17 cellular contexts compared by ENCODE assay signal in the genomic region with DNA sequence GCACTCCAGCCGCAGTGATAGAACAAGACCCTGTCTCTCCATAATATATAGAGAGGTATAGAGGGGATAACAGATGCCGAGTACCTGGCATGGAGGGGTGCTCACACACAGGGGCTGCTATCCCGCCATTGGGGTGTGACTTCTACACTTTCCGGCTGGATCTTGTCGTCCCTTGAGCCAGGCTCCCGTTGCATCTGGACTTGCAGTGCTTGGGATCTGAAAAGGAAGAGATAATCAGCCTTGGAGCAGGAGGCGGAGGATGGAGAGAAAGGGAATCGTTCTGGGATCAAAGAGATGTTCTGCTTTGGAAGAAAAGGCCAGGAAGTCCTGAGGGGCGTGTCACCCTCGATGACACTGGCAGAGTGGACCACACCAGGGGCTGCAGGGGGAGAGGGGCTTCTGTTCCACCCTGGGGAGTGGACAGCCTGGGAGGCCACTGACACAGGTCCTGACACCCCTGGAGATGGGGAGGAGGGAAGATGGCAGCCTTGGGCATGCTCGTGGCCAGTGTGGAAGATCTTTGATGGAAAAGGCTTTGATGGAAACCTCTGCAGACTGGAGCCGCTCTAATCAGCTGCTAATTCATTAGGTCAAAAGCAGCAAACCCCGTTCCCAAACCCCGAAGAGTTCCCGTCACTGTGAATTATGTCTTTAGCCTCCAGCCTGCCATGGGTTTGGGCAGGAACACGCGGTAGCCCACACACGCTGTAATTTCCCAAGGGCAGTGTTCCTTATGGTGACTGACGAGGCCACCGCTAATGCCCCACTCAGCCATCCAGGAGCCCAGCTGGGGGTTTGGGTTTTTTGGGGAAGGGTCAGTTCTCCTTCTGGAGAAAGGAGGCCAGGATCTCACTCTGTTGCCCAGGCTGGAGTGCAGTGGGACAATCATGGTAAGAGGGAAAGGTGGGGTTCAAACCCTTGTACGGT.
A peak's percentile ranks its signal among the peaks of the same experiment; 100 is the strongest.
DNase-seq lines count a peak whose midpoint lies in the region; ATAC-seq and TF ChIP-seq lines count a peak whose summit lies in the region.
"Had no signal": no experiment of that assay in that cellular context is flagged by ENCODE, and none has a peak within 500 bp of the region (broad histone marks: within the 10 kb centered on the region; RNA-seq: fewer than 3 reads in every experiment).

No MANE protein-coding gene starts in this region.

- ATAC-seq in CD4-positive, alpha-beta T cell (ENCODE audit: poor library complexity), result no peak
- no peak for ATAC-seq in activated naive CD8-positive, alpha-beta T cell treated with anti-CD3 and anti-CD28 coated beads, Interleukin-2, amount 10 ng/mL, durations not matched to agents 7 days and 5 days (ENCODE audit: low read depth)
- ATAC-seq in HG03139 (IDR thresholded peaks at IDR 0.05; ENCODE audit: unreplicated experiment) (no peak), GM21786 (IDR thresholded peaks at IDR 0.05; ENCODE audit: unreplicated experiment) (no peak), GM21526 (IDR thresholded peaks at IDR 0.05; ENCODE audit: low FRiP score, unreplicated experiment) (no peak)
- ATAC-seq: esophagus mucosa had no signal

- peaks cover 16% of the 10 kb centered on the region for H3K36me3 ChIP-seq in PC-9 (ENCODE audit: low read depth)
- no peaks in the 10 kb centered on the region for H3K36me3 ChIP-seq in neuronal stem cell (replicated peaks in 1 of 2; ENCODE audit: control insufficient read depth in 2 of 2, insufficient read depth in 2 of 2, low read length in 2 of 2)
- H3K36me3 ChIP-seq: HAP-1, vagina had no signal

- no peaks in the 10 kb centered on the region for H4K20me1 ChIP-seq in PC-9 (ENCODE audit: insufficient read depth)

- no peaks in the 10 kb centered on the region for H3K9me3 Mint-ChIP-seq in CD4-positive, alpha-beta T cell
- H3K9me3 Mint-ChIP-seq in activated naive CD8-positive, alpha-beta T cell treated with anti-CD3 and anti-CD28 coated beads, Interleukin-2, amount 10 ng/mL, durations not matched to agents 7 days and 5 days, result no peaks in the 10 kb centered on the region

- no peaks in the 10 kb centered on the region for H3K27me3 ChIP-seq in CD4-positive, alpha-beta T cell (ENCODE audit: control insufficient read depth, insufficient read depth, low read length)
- no peaks in the 10 kb centered on the region for H3K27me3 ChIP-seq in PC-9 (ENCODE audit: insufficient read depth, low read depth)
- no peaks in the 10 kb centered on the region for H3K27me3 ChIP-seq in neuronal stem cell (ENCODE audit: control insufficient read depth in 3 of 3, insufficient read depth in 3 of 3, low read depth in 1 of 3, low read length in 3 of 3)
- H3K27me3 ChIP-seq: vagina had no signal

- no peaks in the 10 kb centered on the region for H3K27me3 Mint-ChIP-seq in CD4-positive, alpha-beta T cell
- H3K27me3 Mint-ChIP-seq in activated naive CD8-positive, alpha-beta T cell treated with anti-CD3 and anti-CD28 coated beads, Interleukin-2, amount 10 ng/mL, durations not matched to agents 7 days and 5 days, result no peaks in the 10 kb centered on the region

- H3K27ac Mint-ChIP-seq in CD4-positive, alpha-beta T cell, result peak overlapping the region; percentile 82
- peak overlapping the region; percentile 87 for H3K27ac Mint-ChIP-seq in activated naive CD8-positive, alpha-beta T cell treated with anti-CD3 and anti-CD28 coated beads, Interleukin-2, amount 10 ng/mL, durations not matched to agents 7 days and 5 days
- H3K27ac Mint-ChIP-seq: mesothelial cell of epicardium had no signal

- peak overlapping the region; percentile 57 for H3K18ac ChIP-seq in neuronal stem cell (ENCODE audit: low read length)

- H3K9me2 ChIP-seq in PC-9 (ENCODE audit: insufficient read depth), result no peaks in the 10 kb centered on the region

- H3K23ac ChIP-seq in neuronal stem cell (ENCODE audit: low read depth, low read length, poor library complexity), result no peak overlapping the region

- no peak overlapping the region for H3K27ac ChIP-seq in CD4-positive, alpha-beta T cell (ENCODE audit: low read depth, low read length)
- H3K27ac ChIP-seq in PC-9 (peak overlapping the region; percentile 91), neuronal stem cell (replicated peaks; ENCODE audit: low read length) (no peak overlapping the region)
- H3K27ac ChIP-seq: vagina had no signal

- 0 out of 2 replicates have a peak, but pooled peaks cover 14% of the 10 kb centered on the region for H3K79me2 ChIP-seq in PC-9 (ENCODE audit: low read depth)

- no peak overlapping the region for H2BK15ac ChIP-seq in neuronal stem cell (ENCODE audit: low read length)

- TF ChIP-seq CTCF in CD4-positive, alpha-beta T cell (IDR thresholded peaks at IDR 0.05), result no peak
- TF ChIP-seq CTCF in PC-9 (conservative IDR thresholded peaks at IDR 0.05), result no peak

- no peaks in the 10 kb centered on the region for H3K79me1 ChIP-seq in neuronal stem cell (ENCODE audit: low read depth, low read length)

- DNase-seq in CD4-positive, alpha-beta T cell, result peak in 1 of 10 experiments; percentile 29
- DNase-seq in PC-9 (peak in 1 of 2 experiments; percentile 9), neuronal stem cell (ENCODE audit: low spot score) (no peak)
- DNase-seq in activated naive CD8-positive, alpha-beta T cell treated with anti-CD3 and anti-CD28 coated beads, Interleukin-2, amount 10 ng/mL, durations not matched to agents 7 days and 5 days, result peak; percentile 9
- DNase-seq: C1 segment of cervical spinal cord; NCI-H1105; NCI-H226; NK-92 treated with Interleukin-12 subunit alpha and Interleukin-12 subunit beta, amount 100 ng/mL, for 24 hours; SIG-M5; stimulated activated naive CD4-positive, alpha-beta T cell treated with Interleukin-2 at 50 U/mL for 16 hours had no signal

- no peak overlapping the region for H4K8ac ChIP-seq in neuronal stem cell (ENCODE audit: low read depth, low read length)

- H3K4ac ChIP-seq in neuronal stem cell (ENCODE audit: low read length), result no peak overlapping the region

- no peak overlapping the region for H3K4me2 ChIP-seq in PC-9
- H3K4me2 ChIP-seq in neuronal stem cell (ENCODE audit: insufficient read depth, low read length, poor library complexity, severe bottlenecking), result no peak overlapping the region

- peaks cover 32% of the 10 kb centered on the region for H3F3A ChIP-seq in PC-9 (ENCODE audit: insufficient read depth, low read depth)

- no peak overlapping the region for H2AK5ac ChIP-seq in neuronal stem cell (ENCODE audit: low read depth, low read length)

- H4K91ac ChIP-seq in neuronal stem cell (ENCODE audit: low read depth, low read length, poor library complexity), result no peak overlapping the region

- H3K14ac ChIP-seq in neuronal stem cell (ENCODE audit: low read length), result no peak overlapping the region

- no CpG with 5 or more reads among the region's 21 CpGs for WGBS in neuronal stem cell (ENCODE audit: extremely low coverage in 2 of 2, insufficient read length in 2 of 2, insufficient replicate concordance in 1 of 2), 2 donors

- POLR2A ChIA-PET in CD4-positive, alpha-beta T cell (lab: Charles Lee), result no interaction called here
- POLR2A ChIA-PET in PC-9 (lab: Charles Lee; ENCODE audit: unreplicated experiment), result no interaction called here
- POLR2A ChIA-PET in activated naive CD8-positive, alpha-beta T cell treated with anti-CD3 and anti-CD28 coated beads, Interleukin-2, amount 10 ng/mL, durations not matched to agents 7 days and 5 days (lab: Charles Lee), result interaction anchor here (1.2 kb wide), 1 partner anchor 14 kb away, joined by 3 read pairs; no protein-coding TSS in a partner anchor

- peaks cover 77% of the 10 kb centered on the region for H3K4me1 Mint-ChIP-seq in CD4-positive, alpha-beta T cell (ENCODE audit: low read depth)
- peaks cover 74% of the 10 kb centered on the region for H3K4me1 Mint-ChIP-seq in activated naive CD8-positive, alpha-beta T cell treated with anti-CD3 and anti-CD28 coated beads, Interleukin-2, amount 10 ng/mL, durations not matched to agents 7 days and 5 days
- H3K4me1 Mint-ChIP-seq: mesothelial cell of epicardium had no signal

- H3K4me3 Mint-ChIP-seq in CD4-positive, alpha-beta T cell, result no peak overlapping the region
- peak overlapping the region; percentile 56 for H3K4me3 Mint-ChIP-seq in activated naive CD8-positive, alpha-beta T cell treated with anti-CD3 and anti-CD28 coated beads, Interleukin-2, amount 10 ng/mL, durations not matched to agents 7 days and 5 days
- H3K4me3 Mint-ChIP-seq: mesothelial cell of epicardium had no signal

- H2BK5ac ChIP-seq in neuronal stem cell (ENCODE audit: low read length), result no peak overlapping the region

- no peak overlapping the region for H2BK12ac ChIP-seq in neuronal stem cell (ENCODE audit: low read length)

- no TSS peak for BruUV-seq in PC-9 (replicated peaks; lab: Mats Ljungman, UMichigan)

- H3K4me3 ChIP-seq in PC-9, result no peak overlapping the region
- no peak overlapping the region for H3K4me3 ChIP-seq in neuronal stem cell (ENCODE audit: low read length in 2 of 2)
- H3K4me3 ChIP-seq: HAP-1, vagina had no signal

- CTCF ChIA-PET in CD4-positive, alpha-beta T cell (lab: Charles Lee), result interaction anchor here (0.8 kb wide), 1 partner anchor 15 kb away, joined by 4 read pairs; no protein-coding TSS in a partner anchor
- CTCF ChIA-PET in PC-9 (lab: Charles Lee), result no interaction called here

- no peaks in the 10 kb centered on the region for H3K9me3 ChIP-seq in CD4-positive, alpha-beta T cell (ENCODE audit: control insufficient read depth, low read length)
- no peaks in the 10 kb centered on the region for H3K9me3 ChIP-seq in PC-9 (ENCODE audit: insufficient read depth, low read depth)
- H3K9me3 ChIP-seq in neuronal stem cell (replicated peaks in 1 of 2; ENCODE audit: control insufficient read depth in 2 of 2, insufficient read depth in 1 of 2, low read depth in 1 of 2, low read length in 2 of 2), result no peaks in the 10 kb centered on the region
- H3K9me3 ChIP-seq: HAP-1, vagina had no signal

- peaks cover 36% of the 10 kb centered on the region for H3K4me1 ChIP-seq in PC-9 (replicated peaks; ENCODE audit: insufficient read depth)
- no peaks in the 10 kb centered on the region for H3K4me1 ChIP-seq in neuronal stem cell (ENCODE audit: control insufficient read depth in 2 of 2, insufficient read depth in 1 of 2, low read depth in 1 of 2, low read length in 2 of 2)
- H3K4me1 ChIP-seq: HAP-1 had no signal

- intact Hi-C loops in CD4-positive, alpha-beta T cell (cut with DNase I, micrococcal nuclease), result loop anchor here in 1 of 2 experiments (10.0 kb wide), 2 partner anchors 56 to 86 kb away; partner anchors contain the start of gene CARD11
- intact Hi-C loops in PC-9 (cut with micrococcal nuclease; ENCODE audit: unreplicated experiment), result loop anchor here (5.0 kb wide), 1 partner anchor 69 kb away; no protein-coding TSS in a partner anchor

- no peak overlapping the region for H2BK120ac ChIP-seq in neuronal stem cell (ENCODE audit: low read depth, low read length)

- peaks cover 88% of the 10 kb centered on the region for H3K36me3 Mint-ChIP-seq in CD4-positive, alpha-beta T cell (ENCODE audit: low read depth)
- H3K36me3 Mint-ChIP-seq in activated naive CD8-positive, alpha-beta T cell treated with anti-CD3 and anti-CD28 coated beads, Interleukin-2, amount 10 ng/mL, durations not matched to agents 7 days and 5 days, result peaks cover 52% of the 10 kb centered on the region
- H3K36me3 Mint-ChIP-seq: mesothelial cell of epicardium had no signal

- no peak overlapping the region for H2AFZ ChIP-seq in PC-9
- no peak overlapping the region for H2AFZ ChIP-seq in neuronal stem cell (ENCODE audit: low read length)

- no peak overlapping the region for H3K9ac ChIP-seq in neuronal stem cell (ENCODE audit: low read depth, low read length, poor library complexity)
